In genomic region chr16:23132921-23133532, GRCh38 we compare ENCODE assay signal across 1 cellular context.
TF ChIP-seq lines count a peak whose summit lies in the region.

No MANE protein-coding gene starts in this region.

TF ChIP-seq in GM23338, 12 proteins besides CTCF, POLR2A, EP300 and RAD21 (continued from another document):
- TF ChIP-seq ZNF462 (CRISPR knock-in tag; IDR thresholded peaks at IDR 0.05) (no peak), POLR2AphosphoS5 (IDR thresholded peaks at IDR 0.05; ENCODE audit: low read depth) (no peak), REST (IDR thresholded peaks at IDR 0.05; ENCODE audit: unreplicated experiment) (no peak), CREB1 (CRISPR knock-in tag; IDR thresholded peaks at IDR 0.05; ENCODE audit: low read depth) (no peak), ZNF114 (CRISPR knock-in tag; IDR thresholded peaks at IDR 0.05) (no peak), NANOG (IDR thresholded peaks at IDR 0.05; ENCODE audit: borderline replicate concordance) (no peak), EZH2phosphoT487 (IDR thresholded peaks at IDR 0.05; ENCODE audit: unreplicated experiment) (no peak), ZNF331 (CRISPR knock-in tag; IDR thresholded peaks at IDR 0.05; ENCODE audit: low read depth) (no peak), JUNB (IDR thresholded peaks at IDR 0.05; ENCODE audit: unreplicated experiment) (no peak), EZH2 (IDR thresholded peaks at IDR 0.05; ENCODE audit: low read depth, unreplicated experiment) (no peak)
- TF ChIP-seq, protein P1, sequence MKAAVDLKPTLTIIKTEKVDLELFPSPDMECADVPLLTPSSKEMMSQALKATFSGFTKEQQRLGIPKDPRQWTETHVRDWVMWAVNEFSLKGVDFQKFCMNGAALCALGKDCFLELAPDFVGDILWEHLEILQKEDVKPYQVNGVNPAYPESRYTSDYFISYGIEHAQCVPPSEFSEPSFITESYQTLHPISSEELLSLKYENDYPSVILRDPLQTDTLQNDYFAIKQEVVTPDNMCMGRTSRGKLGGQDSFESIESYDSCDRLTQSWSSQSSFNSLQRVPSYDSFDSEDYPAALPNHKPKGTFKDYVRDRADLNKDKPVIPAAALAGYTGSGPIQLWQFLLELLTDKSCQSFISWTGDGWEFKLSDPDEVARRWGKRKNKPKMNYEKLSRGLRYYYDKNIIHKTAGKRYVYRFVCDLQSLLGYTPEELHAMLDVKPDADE (IDR thresholded peaks at IDR 0.05), result no peak
